Comparison of ENCODE assay signal across 17 cellular contexts in the genomic region with DNA sequence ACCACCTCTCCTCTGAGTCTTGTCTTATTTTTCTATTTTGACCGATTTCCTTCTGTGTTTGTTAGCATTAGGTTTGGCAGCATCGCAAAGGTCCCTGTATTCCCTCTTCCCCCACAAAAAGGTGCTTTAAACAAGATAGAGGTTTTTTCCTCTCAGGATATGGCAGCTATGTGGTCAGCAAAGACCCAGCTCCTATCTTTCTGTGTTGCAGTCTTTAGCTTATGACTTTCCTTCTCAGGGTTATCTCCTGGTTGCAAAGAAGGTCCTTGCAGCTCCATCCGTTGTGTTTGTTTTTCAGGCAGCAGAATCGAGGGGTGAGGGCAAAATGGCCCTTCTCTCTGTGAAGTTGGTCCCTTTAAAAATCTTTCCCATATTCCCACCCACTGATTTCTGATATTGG. TPM values are rescaled to one million over a fixed set of nuclear protein-coding genes. Genes with fewer than 3 reads are reported as not detected.
DNase-seq lines count a peak whose midpoint lies in the region; TF ChIP-seq lines count a peak whose summit lies in the region.
"Had no signal": no experiment of that assay in that cellular context is flagged by ENCODE, and none has a peak within 500 bp of the region (broad histone marks: within the 10 kb centered on the region; RNA-seq: fewer than 3 reads in every experiment).

No MANE protein-coding gene starts in this region.

- H3K79me2 ChIP-seq in GM23248 (ENCODE audit: insufficient read depth): peaks cover 77% of the 10 kb centered on the region

- TF ChIP-seq CTCF in endothelial cell (IDR thresholded peaks at IDR 0.05; ENCODE audit: unreplicated experiment) (no peak), spleen (IDR thresholded peaks at IDR 0.05 in 8 of 11, conservative IDR thresholded peaks at IDR 0.05 in 3 of 11) (no peak)

- peak overlapping the region; percentile 11 for H3K4me3 Mint-ChIP-seq in endothelial cell (ENCODE audit: unreplicated experiment)
- H3K4me3 Mint-ChIP-seq: activated naive CD8-positive, alpha-beta T cell treated with anti-CD3 and anti-CD28 coated beads, Interleukin-2, amount 10 ng/mL, durations not matched to agents 7 days and 5 days; T-cell had no signal

- H4K20me1 ChIP-seq in GM23248 (ENCODE audit: insufficient read depth): no peaks in the 10 kb centered on the region; the same call in none of the 2 replicates

- H3K27ac ChIP-seq in GM23248 (peak overlapping the region; percentile 23; the same call in 1 of the 2 replicates), SJSA1 (peak overlapping the region; percentile 25; the same call in 1 of the 2 replicates), spleen (peak overlapping the region in 2 of 8 donors; percentile 2 to 32)
- H3K27ac ChIP-seq: brain microvascular endothelial cell had no signal

- H3F3A ChIP-seq in GM23248 (ENCODE audit: insufficient read depth): peaks cover 18% of the 10 kb centered on the region; the same call in 1 of the 2 replicates

- H3K4me1 Mint-ChIP-seq in endothelial cell (ENCODE audit: unreplicated experiment): peaks cover 47% of the 10 kb centered on the region

- H3K4me2 ChIP-seq in GM23248 (ENCODE audit: unreplicated experiment) (no peak overlapping the region), skeletal muscle satellite cell (ENCODE audit: low read length) (peak overlapping the region; percentile 69)

- DNase-seq in GM23248: no peak
- DNase-seq in SJSA1 (ENCODE audit: low read depth in 1 of 2, low spot score in 2 of 2): no peak
- no peak for DNase-seq in endothelial cell (ENCODE audit: low spot score)
- DNase-seq in D341Med (ENCODE audit: low spot score): no peak
- DNase-seq in SW480 (ENCODE audit: low spot score): no peak
- no peak for DNase-seq in spleen
- DNase-seq: activated CD4-positive, alpha-beta T cell treated with anti-CD3 and anti-CD28 coated beads, Interleukin-2, amount 50 U/mL, for 4 hours; activated naive CD8-positive, alpha-beta T cell treated with anti-CD3 and anti-CD28 coated beads, Interleukin-2, amount 10 ng/mL, durations not matched to agents 7 days and 5 days; AML-193; brain microvascular endothelial cell; Calu3; dermis blood vessel endothelial cell; GOT3; NCI-H524 treated with DMSO at 0.1 percent for 48 hours; T-cell had no signal

- peak overlapping the region; percentile 58 for H3K27ac Mint-ChIP-seq in endothelial cell (ENCODE audit: unreplicated experiment)
- H3K27ac Mint-ChIP-seq: activated naive CD8-positive, alpha-beta T cell treated with anti-CD3 and anti-CD28 coated beads, Interleukin-2, amount 10 ng/mL, durations not matched to agents 7 days and 5 days had no signal

- no peaks in the 10 kb centered on the region for H3K27me3 Mint-ChIP-seq in endothelial cell (ENCODE audit: unreplicated experiment)
- H3K27me3 Mint-ChIP-seq: activated naive CD8-positive, alpha-beta T cell treated with anti-CD3 and anti-CD28 coated beads, Interleukin-2, amount 10 ng/mL, durations not matched to agents 7 days and 5 days; T-cell had no signal

- H3K9me3 ChIP-seq in GM23248 (ENCODE audit: low read depth) (no peaks in the 10 kb centered on the region), SJSA1 (replicated peaks) (peaks cover 3% of the 10 kb centered on the region; the same call in 1 of the 2 replicates), skeletal muscle satellite cell (replicated peaks; ENCODE audit: low read length) (no peaks in the 10 kb centered on the region), spleen (no peaks in the 10 kb centered on the region)
- H3K9me3 ChIP-seq: thyroid gland had no signal

- peaks cover under 1% of the 10 kb centered on the region for H3K36me3 Mint-ChIP-seq in endothelial cell (ENCODE audit: low read depth, unreplicated experiment)

- no peaks in the 10 kb centered on the region for H3K9me2 ChIP-seq in GM23248 (ENCODE audit: insufficient read depth)

- H3K27me3 ChIP-seq in GM23248 (replicated peaks; ENCODE audit: insufficient read depth) (no peaks in the 10 kb centered on the region), SJSA1 (replicated peaks) (no peaks in the 10 kb centered on the region), skeletal muscle satellite cell (ENCODE audit: control insufficient read depth, insufficient read depth, low read length) (no peaks in the 10 kb centered on the region), spleen (replicated peaks in 1 of 7) (no peaks in the 10 kb centered on the region)
- H3K27me3 ChIP-seq: brain microvascular endothelial cell, thyroid gland had no signal

- in situ Hi-C loops in GM23248 (cut with MboI): no loop called here

- no peaks in the 10 kb centered on the region for H3K9me3 Mint-ChIP-seq in endothelial cell (ENCODE audit: unreplicated experiment)
- H3K9me3 Mint-ChIP-seq: activated naive CD8-positive, alpha-beta T cell treated with anti-CD3 and anti-CD28 coated beads, Interleukin-2, amount 10 ng/mL, durations not matched to agents 7 days and 5 days; T-cell had no signal

- intact Hi-C loops in spleen (cut with DNase I; ENCODE audit: low total_unique reads): no loop called here

- 85% methylated on average over 4 of the region's 4 CpGs for WGBS in GM23248 (ENCODE audit: low coverage in 1 of 2, low lambda C conversion rate in 2 of 2, missing lambda C conversion rate in 2 of 2), 2 experiments
- 63 to 81% (median 73%) methylated on average over 4 of the region's 4 CpGs for WGBS in spleen, 5 donors

- TF ChIP-seq POLR2A in spleen (IDR thresholded peaks at IDR 0.05): no peak

- H3K4me1 ChIP-seq in GM23248 (ENCODE audit: insufficient read depth): peaks cover 30% of the 10 kb centered on the region
- H3K4me1 ChIP-seq in SJSA1 (replicated peaks): peaks cover 40% of the 10 kb centered on the region
- H3K4me1 ChIP-seq in skeletal muscle satellite cell (ENCODE audit: control insufficient read depth, insufficient read depth, low read length): peaks cover 60% of the 10 kb centered on the region
- H3K4me1 ChIP-seq in spleen: peaks cover 20 to 97% (median 58%) of the 10 kb centered on the region in 6 donors

- H3K36me3 ChIP-seq in GM23248 (ENCODE audit: low read depth): no peaks in the 10 kb centered on the region
- H3K36me3 ChIP-seq in SJSA1: no peaks in the 10 kb centered on the region
- no peaks in the 10 kb centered on the region for H3K36me3 ChIP-seq in skeletal muscle satellite cell (ENCODE audit: insufficient read depth, low read length)
- no peaks in the 10 kb centered on the region for H3K36me3 ChIP-seq in spleen
- H3K36me3 ChIP-seq: brain microvascular endothelial cell, thyroid gland had no signal

- no peak overlapping the region for H2AFZ ChIP-seq in GM23248

- no peak overlapping the region for H3K4me3 ChIP-seq in GM23248
- no peak overlapping the region for H3K4me3 ChIP-seq in SJSA1
- H3K4me3 ChIP-seq in skeletal muscle satellite cell (ENCODE audit: low read length): no peak overlapping the region
- H3K4me3 ChIP-seq in spleen: no peak overlapping the region
- H3K4me3 ChIP-seq: thyroid gland had no signal

- H3K9ac ChIP-seq in GM23248 (no peak overlapping the region), skeletal muscle satellite cell (ENCODE audit: low read depth, low read length) (peak overlapping the region; percentile 8)

RNA-seq across cellular contexts. Expression of gene GALNT1, which starts 38.4 kb away (rescaled TPM):
- 65.4 and 68.0 TPM in 2 replicates for total RNA-seq in GM23248 (2014; rRNA removed; shearing (Covaris generic))
- 10.1 and 11.9 TPM in 2 replicates for polyA plus RNA-seq in GM23248 (2016; fragmentation: Nextera tagmentation; extraction: Ambion mirVana)
- total RNA-seq in SJSA1 (2014; rRNA removed; shearing (Covaris generic)): 117 and 121 TPM in 2 replicates
- 174 TPM for total RNA-seq in endothelial cell (ENCODE audit: unreplicated experiment)
- total RNA-seq in skeletal muscle satellite cell (2012; rRNA removed): 49.8 and 65.9 TPM in 2 replicates
- 10 to 100 TPM; 38.5 to 67.1 (median 54.1) TPM for total RNA-seq in spleen
- polyA plus RNA-seq in spleen: 10 to 100 TPM; 13.9 to 22.3 (median 21.0) TPM
